Comparison of ENCODE assay signal across 21 cellular contexts in the genomic region with DNA sequence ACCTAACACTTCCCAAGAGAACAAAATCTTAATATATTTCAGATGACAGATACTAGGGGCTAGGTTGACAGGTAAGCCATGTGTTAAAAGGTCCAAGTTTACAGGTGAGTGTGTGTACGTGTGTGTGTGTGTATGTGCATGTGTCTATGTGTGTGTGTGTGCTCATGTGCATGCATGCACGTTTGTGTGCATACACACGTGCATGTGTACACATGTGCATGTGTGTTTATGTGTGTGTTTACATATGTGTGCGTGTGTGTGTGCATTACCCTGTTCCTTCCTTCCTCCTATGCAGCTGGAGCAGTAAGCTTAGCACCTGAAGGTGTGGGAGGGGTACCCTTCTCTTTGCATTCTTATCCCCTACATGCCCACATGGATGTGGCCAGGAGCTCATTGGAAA.
"Had no signal": no experiment of that assay in that cellular context is flagged by ENCODE, and none has a peak within 500 bp of the region (broad histone marks: within the 10 kb centered on the region; RNA-seq: fewer than 3 reads in every experiment).

No MANE protein-coding gene starts in this region.

- H3K4me1 ChIP-seq: adrenal gland, breast epithelium, colonic mucosa, foreskin keratinocyte had no signal

- H3K36me3 Mint-ChIP-seq: activated naive CD8-positive, alpha-beta T cell; naive thymus-derived CD4-positive, alpha-beta T cell had no signal

- H3K9me3 Mint-ChIP-seq: activated T-cell treated with anti-CD3 and anti-CD28 coated beads, Interleukin-2, amount 50 U/mL, for 24 hours; activated T-helper 17 cell treated with anti-CD3 and anti-CD28 coated beads, Interleukin-2, amount 50 U/mL, for 72 hours had no signal

- H3K27ac Mint-ChIP-seq: activated naive CD8-positive, alpha-beta T cell; activated T-cell treated with anti-CD3 and anti-CD28 coated beads, Interleukin-2, amount 50 U/mL, for 24 hours; activated T-helper 17 cell treated with anti-CD3 and anti-CD28 coated beads, Interleukin-2, amount 50 U/mL, for 72 hours; naive thymus-derived CD4-positive, alpha-beta T cell had no signal

- H3K4me3 ChIP-seq: adrenal gland, breast epithelium, colonic mucosa, dorsolateral prefrontal cortex, mucosa of descending colon, tibial artery had no signal

- ATAC-seq: activated T-helper 17 cell treated with anti-CD3 and anti-CD28 coated beads, Interleukin-2, amount 50 U/mL, for 72 hours; foreskin keratinocyte; left ventricle myocardium superior; mucosa of descending colon; naive thymus-derived CD4-positive, alpha-beta T cell had no signal

- H3K4me3 Mint-ChIP-seq: activated naive CD8-positive, alpha-beta T cell; activated T-cell treated with anti-CD3 and anti-CD28 coated beads, Interleukin-2, amount 50 U/mL, for 24 hours; activated T-helper 17 cell treated with anti-CD3 and anti-CD28 coated beads, Interleukin-2, amount 50 U/mL, for 72 hours; naive thymus-derived CD4-positive, alpha-beta T cell had no signal

- H3K36me3 ChIP-seq: adrenal gland, breast epithelium, colonic mucosa, tibial artery, WERI-Rb-1 had no signal

- H3K27me3 Mint-ChIP-seq: activated naive CD8-positive, alpha-beta T cell; activated T-cell treated with anti-CD3 and anti-CD28 coated beads, Interleukin-2, amount 50 U/mL, for 24 hours; activated T-helper 17 cell treated with anti-CD3 and anti-CD28 coated beads, Interleukin-2, amount 50 U/mL, for 72 hours; naive thymus-derived CD4-positive, alpha-beta T cell had no signal

- H3K9me3 ChIP-seq: adrenal gland, breast epithelium, colonic mucosa, mucosa of descending colon, tibial artery had no signal

- H3K27ac ChIP-seq: adrenal gland, breast epithelium, colonic mucosa, dorsolateral prefrontal cortex, foreskin keratinocyte, WERI-Rb-1 had no signal

- H3K27me3 ChIP-seq: adrenal gland, breast epithelium, colonic mucosa, dorsolateral prefrontal cortex, foreskin keratinocyte, tibial artery had no signal

- DNase-seq: activated CD4-positive, alpha-beta T cell treated with anti-CD3 and anti-CD28 coated beads for 1 hour; activated CD4-positive, alpha-beta T cell treated with anti-CD3 and anti-CD28 coated beads, Interleukin-2, amount 50 U/mL, for 1 hour; activated CD8-positive, alpha-beta memory T cell treated with anti-CD3 and anti-CD28 coated beads, Interleukin-2, amount 50 U/mL, for 4 hours; activated T-cell treated with anti-CD3 and anti-CD28 coated beads, Interleukin-2, amount 50 U/mL, for 24 hours; adrenal gland; colonic mucosa; dorsolateral prefrontal cortex; foreskin keratinocyte; hippocampal formation; left ventricle myocardium superior; mucosa of descending colon; naive thymus-derived CD4-positive, alpha-beta T cell; stimulated activated CD4-positive, alpha-beta T cell treated with anti-CD3 and anti-CD28 coated beads, Interleukin-4, amount 100 ng/mL, for 24 hours; stimulated activated naive CD4-positive, alpha-beta T cell treated with Interleukin-2 at 50 U/mL for 16 hours; substantia nigra; T-helper 1 cell; tibial artery had no signal

- H3K4me1 Mint-ChIP-seq: activated T-helper 17 cell treated with anti-CD3 and anti-CD28 coated beads, Interleukin-2, amount 50 U/mL, for 72 hours; naive thymus-derived CD4-positive, alpha-beta T cell had no signal
